ENCODE assay signal across 8 cellular contexts in the genomic region with DNA sequence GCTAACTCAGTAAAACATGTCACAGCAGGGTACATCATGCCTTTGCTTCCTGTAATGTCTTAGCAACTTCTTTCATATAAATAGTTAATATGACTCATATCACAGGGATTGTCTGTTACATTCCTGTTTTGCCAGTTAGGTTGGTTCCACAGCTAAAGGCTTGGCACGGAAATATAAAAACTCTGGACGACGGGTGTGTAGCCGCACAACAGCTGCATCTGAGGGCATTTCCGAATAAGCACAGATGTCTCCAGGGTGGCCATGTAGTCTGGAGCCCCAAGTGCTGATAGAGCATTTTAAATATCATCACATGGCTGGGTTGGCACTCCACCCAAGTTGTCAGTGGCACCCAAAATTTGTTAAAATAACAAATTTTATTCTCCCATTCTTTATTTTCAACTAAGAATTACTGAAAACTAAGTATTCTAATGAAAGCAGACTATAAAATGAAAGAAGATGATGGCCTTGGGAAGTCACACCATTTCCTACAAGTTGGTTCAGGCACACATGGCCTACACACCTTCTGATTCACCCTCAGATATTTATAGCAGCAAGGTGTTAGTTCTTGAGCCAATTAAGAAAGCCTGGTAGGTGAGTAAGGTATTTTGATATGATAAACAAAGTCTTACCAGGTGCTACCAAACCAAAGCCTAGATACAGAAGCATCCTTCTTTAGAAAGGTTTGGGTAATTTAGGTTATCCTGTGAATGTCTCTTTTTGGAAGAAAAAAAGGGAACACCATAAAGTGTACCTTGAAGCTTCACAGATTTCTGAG.
DNase-seq lines count a peak whose midpoint lies in the region; ATAC-seq and TF ChIP-seq lines count a peak whose summit lies in the region.

No MANE protein-coding gene starts in this region.

- H3K4me2 ChIP-seq in MM.1S (ENCODE audit: low read depth, low read length): peak overlapping the region; percentile 25

- no peaks in the 10 kb centered on the region for H3K9me2 ChIP-seq in MM.1S (replicated peaks; ENCODE audit: insufficient read depth, low read length)

- ATAC-seq in GM21576 (IDR thresholded peaks at IDR 0.05; ENCODE audit: unreplicated experiment): peak; percentile 28

- CTCF ChIA-PET in CD8-positive, alpha-beta memory T cell (lab: Charles Lee): interaction anchor here (0.8 to 3.2 kb wide), 14 partner anchors 10 to 156 kb away, joined by 3 to 23 read pairs (median 4); no protein-coding TSS in a partner anchor

- peaks cover 69 to 94% (median 90%) of the 10 kb centered on the region in 3 donors for H3K4me1 Mint-ChIP-seq in CD8-positive, alpha-beta memory T cell

- POLR2A ChIA-PET in CD8-positive, alpha-beta memory T cell (lab: Charles Lee): interaction anchor here (1.2 to 1.7 kb wide), 3 partner anchors 28 to 57 kb away, joined by 3 to 5 read pairs (median 5); no protein-coding TSS in a partner anchor

- peak overlapping the region; percentile 54 for H2AFZ ChIP-seq in MM.1S (ENCODE audit: low read length)

- peak overlapping the region; percentile 88 to 95 (median 90) for H3K27ac Mint-ChIP-seq in CD8-positive, alpha-beta memory T cell

- TF ChIP-seq CTCF in MM.1S (IDR thresholded peaks at IDR 0.05; ENCODE audit: low read length): no peak
- TF ChIP-seq CTCF in breast epithelium (IDR thresholded peaks at IDR 0.05): no peak

- H3K27ac ChIP-seq in CD8-positive, alpha-beta memory T cell (ENCODE audit: low read depth, low read length): no peak overlapping the region
- H3K27ac ChIP-seq in MM.1S (ENCODE audit: low read length): peak overlapping the region; percentile 86
- peak overlapping the region; percentile 77 to 89 for H3K27ac ChIP-seq in breast epithelium

- H3K4me3 ChIP-seq in CD8-positive, alpha-beta memory T cell (ENCODE audit: low read length): no peak overlapping the region
- H3K4me3 ChIP-seq in MM.1S (ENCODE audit: low read length): no peak overlapping the region
- H3K4me3 ChIP-seq in breast epithelium: no peak overlapping the region

- no peaks in the 10 kb centered on the region for H3K27me3 ChIP-seq in CD8-positive, alpha-beta memory T cell (ENCODE audit: insufficient read depth, low read length, poor library complexity, severe bottlenecking)
- H3K27me3 ChIP-seq in MM.1S (replicated peaks; ENCODE audit: insufficient read depth, low read length) (no peaks in the 10 kb centered on the region), breast epithelium (no peaks in the 10 kb centered on the region)

- H3K27me3 Mint-ChIP-seq in CD8-positive, alpha-beta memory T cell: no peaks in the 10 kb centered on the region

- intact Hi-C loops in breast epithelium (cut with DNase I; ENCODE audit: low total_unique reads): no loop called here

- H3K4me1 ChIP-seq in CD8-positive, alpha-beta memory T cell (ENCODE audit: insufficient read depth, low read length): peaks cover 83% of the 10 kb centered on the region
- H3K4me1 ChIP-seq in MM.1S (ENCODE audit: low read length) (peaks cover 27% of the 10 kb centered on the region), breast epithelium (peaks cover 0 to 10% of the 10 kb centered on the region in 2 donors)

- no peak for DNase-seq in CD8-positive, alpha-beta memory T cell
- peak; percentile 67 for DNase-seq in MM.1S
- peak in 1 of 2 donors; percentile 82 for DNase-seq in breast epithelium (ENCODE audit: low spot score in 2 of 2)
- peak; percentile 72 for DNase-seq in mucosa of gallbladder (ENCODE audit: low spot score)
- no peak for DNase-seq in germinal center (ENCODE audit: low spot score)
- DNase-seq in HK-2 (ENCODE audit: unreplicated experiment): no peak
- DNase-seq in COR-L47 (lab: John Stamatoyannopoulos, UW): no peak

- H3K9ac ChIP-seq in MM.1S (ENCODE audit: low read length): peak overlapping the region; percentile 30; the same call in 1 of the 2 replicates

- peaks cover 21% of the 10 kb centered on the region for H3F3A ChIP-seq in MM.1S (ENCODE audit: insufficient read depth, low read length)

- peak overlapping the region in 2 of 7 donors; percentile 39 to 45 for H3K4me3 Mint-ChIP-seq in CD8-positive, alpha-beta memory T cell

- H3K9me3 ChIP-seq in CD8-positive, alpha-beta memory T cell (ENCODE audit: low read length): no peaks in the 10 kb centered on the region
- H3K9me3 ChIP-seq in MM.1S (replicated peaks; ENCODE audit: insufficient read depth, low read length) (no peaks in the 10 kb centered on the region), breast epithelium (no peaks in the 10 kb centered on the region)

- no peaks in the 10 kb centered on the region for H3K79me2 ChIP-seq in MM.1S (ENCODE audit: low read length)

- TF ChIP-seq POLR2A in breast epithelium (IDR thresholded peaks at IDR 0.05): no peak

- H3K36me3 ChIP-seq in CD8-positive, alpha-beta memory T cell (ENCODE audit: insufficient read depth, low read length): no peaks in the 10 kb centered on the region
- H3K36me3 ChIP-seq in MM.1S (replicated peaks; ENCODE audit: insufficient read depth, low read length): no peaks in the 10 kb centered on the region
- no peaks in the 10 kb centered on the region for H3K36me3 ChIP-seq in breast epithelium

- H3K9me3 Mint-ChIP-seq in CD8-positive, alpha-beta memory T cell: no peaks in the 10 kb centered on the region

- H4K20me1 ChIP-seq in MM.1S (ENCODE audit: insufficient read depth, low read length): no peaks in the 10 kb centered on the region

- H3K36me3 Mint-ChIP-seq in CD8-positive, alpha-beta memory T cell: peaks cover 0 to 2% (median 0%) of the 10 kb centered on the region in 3 donors

Comparison
In these comparisons a context has a peak if more than half of its experiments do, and no peak if none do; other contexts are left out.
1. DNase-seq: peak in MM.1S (single experiment) and mucosa of gallbladder (single experiment); none in CD8-positive, alpha-beta memory T cell (0 of 5), germinal center (single experiment), HK-2 (single experiment) and COR-L47 (single experiment).